8 cellular contexts compared by ENCODE assay signal in genomic region chr18:59142800-59143416, GRCh38. TPM values are rescaled to one million over a fixed set of nuclear protein-coding genes. Genes with fewer than 3 reads are reported as not detected.
DNase-seq lines count a peak whose midpoint lies in the region; ATAC-seq and TF ChIP-seq lines count a peak whose summit lies in the region.
"Not testable (repeated sequence)": the region's sequence is repeated elsewhere in the genome, so short reads cannot be mapped to it uniquely, and the experiment has no call there.

No MANE protein-coding gene starts in this region.

- not testable (repeated sequence) for H2AFZ ChIP-seq in OCI-LY3 (ENCODE audit: low read depth, low read length)

- H3K27me3 ChIP-seq in CD4-positive, alpha-beta T cell (ENCODE audit: control insufficient read depth, insufficient read depth, low read length); OCI-LY3 (ENCODE audit: low read depth, low read length): not testable (repeated sequence)

- TF ChIP-seq CTCF in CD4-positive, alpha-beta T cell (IDR thresholded peaks at IDR 0.05); OCI-LY3 (IDR thresholded peaks at IDR 0.05; ENCODE audit: low read depth, low read length): not testable (repeated sequence)

- peaks cover 36% of the 10 kb centered on the region for H3K36me3 ChIP-seq in OCI-LY3 (replicated peaks; ENCODE audit: low read depth, low read length)

- not testable (repeated sequence) for H3K9me3 ChIP-seq in CD4-positive, alpha-beta T cell (ENCODE audit: control insufficient read depth, low read length); OCI-LY3 (ENCODE audit: insufficient read depth, low read length)

- H3K4me3 Mint-ChIP-seq in CD4-positive, alpha-beta T cell: peak overlapping the region; percentile 93
- H3K4me3 Mint-ChIP-seq in IgD-negative memory B cell: peak overlapping the region; percentile 95 to 100 (median 99)
- peak overlapping the region; percentile 91 for H3K4me3 Mint-ChIP-seq in activated CD4-positive, alpha-beta T cell treated with anti-CD3 and anti-CD28 coated beads, Interleukin-2, amount 10 ng/mL, durations not matched to agents 7 days and 5 days
- not testable (repeated sequence) for H3K4me3 Mint-ChIP-seq in activated naive CD4-positive, alpha-beta T cell treated with anti-CD3 and anti-CD28 coated beads, Interleukin-2, amount 10 ng/mL, durations not matched to agents 7 days and 5 days
- H3K4me3 Mint-ChIP-seq in memory B cell: peak overlapping the region; percentile 97
- peak overlapping the region; percentile 60 to 76 for H3K4me3 Mint-ChIP-seq in stimulated activated naive CD8-positive, alpha-beta T cell treated with anti-CD3 and anti-CD28 coated beads, Interleukin-15, amount 100 ng/mL, for 72 hours

- CTCF ChIA-PET in CD4-positive, alpha-beta T cell (lab: Charles Lee): interaction anchor here (1.4 kb wide), 1 partner anchor 10 kb away, joined by 3 read pairs; no protein-coding TSS in a partner anchor
- CTCF ChIA-PET in activated CD4-positive, alpha-beta T cell treated with anti-CD3 and anti-CD28 coated beads, Interleukin-2, amount 10 ng/mL, durations not matched to agents 7 days and 5 days (lab: Charles Lee): interaction anchor here (0.8 to 0.9 kb wide), 2 partner anchors 11 to 31 kb away, joined by 3 read pairs; no protein-coding TSS in a partner anchor
- CTCF ChIA-PET in activated naive CD4-positive, alpha-beta T cell treated with anti-CD3 and anti-CD28 coated beads, Interleukin-2, amount 10 ng/mL, durations not matched to agents 7 days and 5 days (lab: Charles Lee): interaction anchor here (1.2 kb wide), 1 partner anchor 72 kb away, joined by 3 read pairs; no protein-coding TSS in a partner anchor

- peaks cover 68% of the 10 kb centered on the region for H3K4me1 Mint-ChIP-seq in CD4-positive, alpha-beta T cell (ENCODE audit: low read depth)
- H3K4me1 Mint-ChIP-seq in IgD-negative memory B cell (peaks cover 45 to 50% (median 49%) of the 10 kb centered on the region in 3 donors), memory B cell (peaks cover 47% of the 10 kb centered on the region)
- peaks cover 59% of the 10 kb centered on the region for H3K4me1 Mint-ChIP-seq in activated CD4-positive, alpha-beta T cell treated with anti-CD3 and anti-CD28 coated beads, Interleukin-2, amount 10 ng/mL, durations not matched to agents 7 days and 5 days
- H3K4me1 Mint-ChIP-seq in activated naive CD4-positive, alpha-beta T cell treated with anti-CD3 and anti-CD28 coated beads, Interleukin-2, amount 10 ng/mL, durations not matched to agents 7 days and 5 days: peaks cover 50% of the 10 kb centered on the region
- peaks cover 64% of the 10 kb centered on the region for H3K4me1 Mint-ChIP-seq in stimulated activated naive CD8-positive, alpha-beta T cell treated with anti-CD3 and anti-CD28 coated beads, Interleukin-15, amount 100 ng/mL, for 72 hours

- H3K4me1 ChIP-seq in OCI-LY3 (ENCODE audit: low read length): peaks cover 70% of the 10 kb centered on the region

- not testable (repeated sequence) for H3K9me3 Mint-ChIP-seq in CD4-positive, alpha-beta T cell; IgD-negative memory B cell; activated CD4-positive, alpha-beta T cell treated with anti-CD3 and anti-CD28 coated beads, Interleukin-2, amount 10 ng/mL, durations not matched to agents 7 days and 5 days; activated naive CD4-positive, alpha-beta T cell treated with anti-CD3 and anti-CD28 coated beads, Interleukin-2, amount 10 ng/mL, durations not matched to agents 7 days and 5 days; memory B cell; stimulated activated naive CD8-positive, alpha-beta T cell treated with anti-CD3 and anti-CD28 coated beads, Interleukin-15, amount 100 ng/mL, for 72 hours

- H3K27me3 Mint-ChIP-seq in CD4-positive, alpha-beta T cell; IgD-negative memory B cell; activated CD4-positive, alpha-beta T cell treated with anti-CD3 and anti-CD28 coated beads, Interleukin-2, amount 10 ng/mL, durations not matched to agents 7 days and 5 days; activated naive CD4-positive, alpha-beta T cell treated with anti-CD3 and anti-CD28 coated beads, Interleukin-2, amount 10 ng/mL, durations not matched to agents 7 days and 5 days; memory B cell; stimulated activated naive CD8-positive, alpha-beta T cell treated with anti-CD3 and anti-CD28 coated beads, Interleukin-15, amount 100 ng/mL, for 72 hours: not testable (repeated sequence)

- peaks cover 46% of the 10 kb centered on the region for H4K20me1 ChIP-seq in OCI-LY3 (ENCODE audit: insufficient read depth, low read length)

- POLR2A ChIA-PET in CD4-positive, alpha-beta T cell (lab: Charles Lee): interaction anchor here (0.6 kb wide), 1 partner anchor 655 kb away, joined by 3 read pairs; no protein-coding TSS in a partner anchor
- POLR2A ChIA-PET in activated CD4-positive, alpha-beta T cell treated with anti-CD3 and anti-CD28 coated beads, Interleukin-2, amount 10 ng/mL, durations not matched to agents 7 days and 5 days (lab: Charles Lee): not testable (repeated sequence)

- H3K27ac Mint-ChIP-seq in CD4-positive, alpha-beta T cell: peak overlapping the region; percentile 98
- H3K27ac Mint-ChIP-seq in IgD-negative memory B cell: peak overlapping the region; percentile 100
- peak overlapping the region; percentile 50 for H3K27ac Mint-ChIP-seq in activated CD4-positive, alpha-beta T cell treated with anti-CD3 and anti-CD28 coated beads, Interleukin-2, amount 10 ng/mL, durations not matched to agents 7 days and 5 days
- peak overlapping the region; percentile 50 for H3K27ac Mint-ChIP-seq in activated naive CD4-positive, alpha-beta T cell treated with anti-CD3 and anti-CD28 coated beads, Interleukin-2, amount 10 ng/mL, durations not matched to agents 7 days and 5 days
- peak overlapping the region; percentile 100 for H3K27ac Mint-ChIP-seq in memory B cell
- not testable (repeated sequence) for H3K27ac Mint-ChIP-seq in stimulated activated naive CD8-positive, alpha-beta T cell treated with anti-CD3 and anti-CD28 coated beads, Interleukin-15, amount 100 ng/mL, for 72 hours

- H3K79me2 ChIP-seq in OCI-LY3 (ENCODE audit: low read length): peaks cover 83% of the 10 kb centered on the region

- not testable (repeated sequence) for ATAC-seq in CD4-positive, alpha-beta T cell (ENCODE audit: poor library complexity); memory B cell (ENCODE audit: low read depth); stimulated activated naive CD8-positive, alpha-beta T cell treated with anti-CD3 and anti-CD28 coated beads, Interleukin-15, amount 100 ng/mL, for 72 hours

- peak overlapping the region; percentile 81 for H3K4me3 ChIP-seq in OCI-LY3 (ENCODE audit: low read length)

- not testable (repeated sequence) for DNase-seq in CD4-positive, alpha-beta T cell; activated CD4-positive, alpha-beta T cell treated with anti-CD3 and anti-CD28 coated beads, Interleukin-2, amount 10 ng/mL, durations not matched to agents 7 days and 5 days; activated naive CD4-positive, alpha-beta T cell treated with anti-CD3 and anti-CD28 coated beads, Interleukin-2, amount 10 ng/mL, durations not matched to agents 7 days and 5 days; memory B cell (ENCODE audit: low spot score in 2 of 2); stimulated activated naive CD8-positive, alpha-beta T cell treated with anti-CD3 and anti-CD28 coated beads, Interleukin-15, amount 100 ng/mL, for 72 hours
- peak; percentile 19 for DNase-seq in NCI-H2107 (lab: John Stamatoyannopoulos, UW)

- not testable (repeated sequence) for H3K27ac ChIP-seq in CD4-positive, alpha-beta T cell (ENCODE audit: low read depth, low read length)
- H3K27ac ChIP-seq in OCI-LY3 (ENCODE audit: low read length): peak overlapping the region; percentile 88

- intact Hi-C loops in CD4-positive, alpha-beta T cell (cut with DNase I, micrococcal nuclease): loop anchor here (2.0 to 10.0 kb wide), 4 partner anchors 212 to 1516 kb away; partner anchors contain the start of genes LMAN1 (in 2 of the 2) and NEDD4L (in 1 of the 2)

- H3K4me2 ChIP-seq in OCI-LY3 (ENCODE audit: low read length): peak overlapping the region; percentile 78

- not testable (repeated sequence) for H3K36me3 Mint-ChIP-seq in CD4-positive, alpha-beta T cell (ENCODE audit: low read depth); IgD-negative memory B cell; activated CD4-positive, alpha-beta T cell treated with anti-CD3 and anti-CD28 coated beads, Interleukin-2, amount 10 ng/mL, durations not matched to agents 7 days and 5 days (ENCODE audit: low read depth); activated naive CD4-positive, alpha-beta T cell treated with anti-CD3 and anti-CD28 coated beads, Interleukin-2, amount 10 ng/mL, durations not matched to agents 7 days and 5 days
- H3K36me3 Mint-ChIP-seq in memory B cell: peaks cover 12% of the 10 kb centered on the region

- H3K9ac ChIP-seq in OCI-LY3 (ENCODE audit: low read length): peak overlapping the region; percentile 94

RNA-seq across cellular contexts. Expression of gene SEC11C, which starts 3.2 kb away (rescaled TPM):
- 10 to 100 TPM; 42.0 to 44.1 TPM for total RNA-seq in CD4-positive, alpha-beta T cell
- 260 TPM for polyA plus RNA-seq in IgD-negative memory B cell
- total RNA-seq in activated CD4-positive, alpha-beta T cell treated with anti-CD3 and anti-CD28 coated beads, Interleukin-2, amount 10 ng/mL, durations not matched to agents 7 days and 5 days: 10 to 100 TPM; 63.3 to 64.1 TPM
